ENCODE assay signal across 22 cellular contexts in the genomic region with DNA sequence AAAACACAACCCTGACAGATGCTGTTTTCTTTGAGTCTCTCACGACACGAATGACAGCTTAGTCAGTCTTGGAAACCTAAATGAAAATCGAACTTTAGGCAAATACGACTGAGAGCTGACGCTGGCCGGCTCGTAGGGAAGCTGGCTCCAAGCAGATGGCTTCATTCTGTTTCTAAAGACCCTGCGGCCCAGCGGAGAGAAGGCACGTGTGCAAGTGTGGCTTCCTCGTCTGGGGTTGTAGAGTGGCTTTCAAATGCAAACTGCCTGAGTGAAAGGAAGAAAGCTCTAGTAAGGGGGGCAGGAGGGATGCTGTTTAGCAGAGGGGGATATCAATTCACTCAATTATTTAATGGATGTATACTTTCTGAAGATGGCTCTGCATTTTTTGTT. TPM values are rescaled to one million over a fixed set of nuclear protein-coding genes. Genes with fewer than 3 reads are reported as not detected.
"Had no signal": no experiment of that assay in that cellular context is flagged by ENCODE, and none has a peak within 500 bp of the region (broad histone marks: within the 10 kb centered on the region; RNA-seq: fewer than 3 reads in every experiment).

No MANE protein-coding gene starts in this region.

- H3K4me3 Mint-ChIP-seq: naive thymus-derived CD4-positive, alpha-beta T cell; stimulated activated effector memory CD8-positive, alpha-beta T cell treated with anti-CD3 and anti-CD28 coated beads, Interleukin-12 subunit alpha, Interleukin-12 subunit beta, amount 100 ng/mL, for 72 hours had no signal

- DNase-seq: activated CD4-positive, alpha-beta T cell treated with anti-CD3 and anti-CD28 coated beads for 1 hour; activated gamma-delta T cell treated with Interleukin-2 at 50 U/mL for 16 hours; adrenal gland; effector CD4-positive, alpha-beta T cell; heart right ventricle; mammary epithelial cell; naive thymus-derived CD4-positive, alpha-beta T cell; sigmoid colon; stimulated activated CD4-positive, alpha-beta T cell treated with anti-CD3 and anti-CD28 coated beads, Interleukin-4, amount 100 ng/mL, for 24 hours; stomach; T-helper 2 cell; upper lobe of left lung had no signal

- H3K27ac ChIP-seq: adrenal gland, esophagus muscularis mucosa, gastroesophageal sphincter, heart right ventricle, left lung, pancreas, sigmoid colon, stomach, upper lobe of left lung, VCaP had no signal

- ATAC-seq: activated naive CD4-positive, alpha-beta T cell treated with anti-CD3 and anti-CD28 coated beads, Interleukin-2, amount 50 U/mL, for 72 hours; gastroesophageal sphincter; left lung; naive thymus-derived CD4-positive, alpha-beta T cell; pancreas; stimulated activated effector memory CD8-positive, alpha-beta T cell treated with anti-CD3 and anti-CD28 coated beads, Interleukin-12 subunit alpha, Interleukin-12 subunit beta, amount 100 ng/mL, for 72 hours had no signal

- FAIRE-seq: astrocyte, pancreas had no signal

- H3K9me3 ChIP-seq: adrenal gland, esophagus muscularis mucosa, gastroesophageal sphincter, heart right ventricle, left lung, mucosa of descending colon, pancreas, sigmoid colon, stomach, upper lobe of left lung had no signal

- H3K4me3 ChIP-seq: adrenal gland, esophagus muscularis mucosa, gastroesophageal sphincter, heart right ventricle, left lung, mucosa of descending colon, pancreas, sigmoid colon, stomach, upper lobe of left lung had no signal

- H3K4me1 ChIP-seq: adrenal gland, gastroesophageal sphincter, left lung, pancreas, sigmoid colon, stomach, upper lobe of left lung had no signal

- H3K27ac Mint-ChIP-seq: naive thymus-derived CD4-positive, alpha-beta T cell; stimulated activated effector memory CD8-positive, alpha-beta T cell treated with anti-CD3 and anti-CD28 coated beads, Interleukin-12 subunit alpha, Interleukin-12 subunit beta, amount 100 ng/mL, for 72 hours had no signal

- H3K27me3 Mint-ChIP-seq: naive thymus-derived CD4-positive, alpha-beta T cell had no signal

- H3K9me3 Mint-ChIP-seq: activated naive CD4-positive, alpha-beta T cell treated with anti-CD3 and anti-CD28 coated beads, Interleukin-2, amount 50 U/mL, for 72 hours; naive thymus-derived CD4-positive, alpha-beta T cell; stimulated activated effector memory CD8-positive, alpha-beta T cell treated with anti-CD3 and anti-CD28 coated beads, Interleukin-12 subunit alpha, Interleukin-12 subunit beta, amount 100 ng/mL, for 72 hours had no signal

- H3K27me3 ChIP-seq: adrenal gland, esophagus muscularis mucosa, gastroesophageal sphincter, heart right ventricle, left lung, pancreas, sigmoid colon, stomach, upper lobe of left lung had no signal

RNA-seq across cellular contexts. Expression of a gene that starts 43.6 kb away (rescaled TPM):
- polyA plus RNA-seq: naive thymus-derived CD4-positive, alpha-beta T cell had no signal

RNA-seq across cellular contexts. Expression of a gene that starts 54.9 kb away (rescaled TPM):
- total RNA-seq: cerebellum, stomach had no signal
- polyA plus RNA-seq: naive thymus-derived CD4-positive, alpha-beta T cell; sigmoid colon had no signal
